In genomic region chr14:19362803-19363202, GRCh38 we compare ENCODE assay signal across 2 cellular contexts.
A peak's percentile ranks its signal among the peaks of the same experiment; 100 is the strongest.
DNase-seq lines count a peak whose midpoint lies in the region; ATAC-seq and TF ChIP-seq lines count a peak whose summit lies in the region.
"Not testable (repeated sequence)": the region's sequence is repeated elsewhere in the genome, so short reads cannot be mapped to it uniquely, and the experiment has no call there.

No MANE protein-coding gene starts in this region.

- not testable (repeated sequence) for H3K4me1 Mint-ChIP-seq in central memory CD8-positive, alpha-beta T cell

- not testable (repeated sequence) for DNase-seq in central memory CD8-positive, alpha-beta T cell (ENCODE audit: low spot score in 2 of 2); upper lobe of right lung

- intact Hi-C loops in upper lobe of right lung (cut with DNase I), result not testable (repeated sequence)

- H3K36me3 Mint-ChIP-seq in central memory CD8-positive, alpha-beta T cell (ENCODE audit: insufficient read depth), result not testable (repeated sequence)

- H3K9me3 Mint-ChIP-seq in central memory CD8-positive, alpha-beta T cell, result not testable (repeated sequence)

- H3K36me3 ChIP-seq in upper lobe of right lung, result not testable (repeated sequence)

- H3K4me1 ChIP-seq in upper lobe of right lung, result not testable (repeated sequence)

- TF ChIP-seq CTCF in upper lobe of right lung (IDR thresholded peaks at IDR 0.05), result not testable (repeated sequence)

- ATAC-seq in central memory CD8-positive, alpha-beta T cell (replicated peaks; ENCODE audit: extremely low read depth, poor library complexity, severe bottlenecking), result peak; percentile 48
- ATAC-seq in upper lobe of right lung, result peak; percentile 36

- H3K27me3 Mint-ChIP-seq in central memory CD8-positive, alpha-beta T cell, result not testable (repeated sequence)

- H3K4me3 ChIP-seq in upper lobe of right lung, result not testable (repeated sequence)

- not testable (repeated sequence) for H3K27ac Mint-ChIP-seq in central memory CD8-positive, alpha-beta T cell (ENCODE audit: low read depth)

- not testable (repeated sequence) for H3K27me3 ChIP-seq in upper lobe of right lung

- H3K27ac ChIP-seq in upper lobe of right lung, result not testable (repeated sequence)

- not testable (repeated sequence) for H3K4me3 Mint-ChIP-seq in central memory CD8-positive, alpha-beta T cell

- not testable (repeated sequence) for H3K9me3 ChIP-seq in upper lobe of right lung
